Comparison of ENCODE assay signal across 1 cellular context in the genomic region with DNA sequence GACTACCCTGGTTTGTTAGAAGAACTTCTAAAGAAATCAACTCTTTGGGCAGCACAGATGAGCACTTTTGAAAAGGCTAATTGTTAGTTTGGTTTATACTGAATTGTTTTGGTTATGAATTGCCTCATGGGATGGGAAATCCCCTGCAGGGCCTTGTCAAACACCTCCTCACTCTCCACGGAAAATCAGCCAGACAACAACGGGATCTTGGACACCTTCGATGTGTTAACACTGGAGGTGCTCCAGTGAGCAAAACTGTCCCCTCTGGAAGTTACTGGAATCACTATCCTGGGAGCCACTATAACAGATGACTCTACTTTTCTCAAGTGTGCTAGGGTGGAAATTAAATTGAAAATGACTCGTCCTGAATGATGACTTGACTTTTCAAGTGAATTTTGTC.
TF ChIP-seq lines count a peak whose summit lies in the region.

No MANE protein-coding gene starts in this region.

TF ChIP-seq in IMR-90, 13 proteins besides CTCF, POLR2A, EP300 and RAD21 (continued from another document):
- no peak for TF ChIP-seq MAZ (IDR thresholded peaks at IDR 0.05; ENCODE audit: borderline replicate concordance, low read depth, low read length)
